ENCODE assay signal across 8 cellular contexts in genomic region chr18:56650944-56651770, GRCh38. TPM values are rescaled to one million over a fixed set of nuclear protein-coding genes. Genes with fewer than 3 reads are reported as not detected.
DNase-seq lines count a peak whose midpoint lies in the region; ATAC-seq and TF ChIP-seq lines count a peak whose summit lies in the region.

WDR7 (plus strand) TSS chr18:56651359; CDS start chr18:56672516, 21,157 bp downstream.

- H3K27me3 ChIP-seq in adipocyte (replicated peaks; ENCODE audit: control insufficient read depth, insufficient read depth, low read length) (no peaks in the 10 kb centered on the region), cardiac muscle cell (no peaks in the 10 kb centered on the region), parathyroid adenoma (ENCODE audit: control insufficient read depth, insufficient read depth, low read length) (no peaks in the 10 kb centered on the region), tibial nerve (no peaks in the 10 kb centered on the region)

- TF ChIP-seq CTCF in GM12875 (IDR thresholded peaks at IDR 0.05; ENCODE audit: borderline replicate concordance, insufficient read depth, low read depth, low read length) (no peak), cardiac muscle cell (IDR thresholded peaks at IDR 0.05; ENCODE audit: low read depth, low read length) (no peak), parathyroid adenoma (IDR thresholded peaks at IDR 0.05) (no peak), tibial nerve (IDR thresholded peaks at IDR 0.05) (peak in 2 of 5 experiments; percentile 12 to 29)

- H3K79me2 ChIP-seq in parathyroid adenoma, result peaks cover 14% of the 10 kb centered on the region

- H3K4me2 ChIP-seq in parathyroid adenoma (ENCODE audit: low read length), result peak within 1 kb of the TSS; percentile 58

- H3K36me3 ChIP-seq in adipocyte (ENCODE audit: control insufficient read depth, insufficient read depth, low read length, severe bottlenecking) (no peaks in the 10 kb centered on the region), cardiac muscle cell (no peaks in the 10 kb centered on the region), parathyroid adenoma (ENCODE audit: control insufficient read depth, insufficient read depth, low read length) (no peaks in the 10 kb centered on the region), tibial nerve (no peaks in the 10 kb centered on the region)

- H3K9me3 ChIP-seq in adipocyte (ENCODE audit: control insufficient read depth, low read length) (no peaks in the 10 kb centered on the region), cardiac muscle cell (ENCODE audit: low read depth) (no peaks in the 10 kb centered on the region), parathyroid adenoma (ENCODE audit: control insufficient read depth, low read length) (no peaks in the 10 kb centered on the region), tibial nerve (no peaks in the 10 kb centered on the region)

- peak; percentile 67 to 89 for TF ChIP-seq EP300 in tibial nerve (IDR thresholded peaks at IDR 0.05)

- H2AFZ ChIP-seq in parathyroid adenoma, result peak within 1 kb of the TSS; percentile 79

- peak; percentile 99 for ATAC-seq in HG02798 (IDR thresholded peaks at IDR 0.05; ENCODE audit: poor library complexity, unreplicated experiment)

- peaks cover 8% of the 10 kb centered on the region for H3K4me1 ChIP-seq in adipocyte (ENCODE audit: control insufficient read depth, insufficient read depth, low read length)
- H3K4me1 ChIP-seq in cardiac muscle cell (ENCODE audit: low read depth), result peaks cover 10% of the 10 kb centered on the region
- no peaks in the 10 kb centered on the region for H3K4me1 ChIP-seq in parathyroid adenoma
- peaks cover 0 to 19% (median 5%) of the 10 kb centered on the region in 4 donors for H3K4me1 ChIP-seq in tibial nerve

- DNase-seq in NCI-H1436 (lab: John Stamatoyannopoulos, UW) (peak; percentile 93), T follicular helper cell (ENCODE audit: low read depth) (peak; percentile 93), adipocyte (ENCODE audit: low read depth) (peak; percentile 98), cardiac muscle cell (ENCODE audit: low read depth in 1 of 2, low spot score in 1 of 2) (peak; percentile 97 to 99), tibial nerve (ENCODE audit: low spot score in 2 of 2) (peak; percentile 93 to 94)

- peak in 1 of 2 donors; percentile 40 for TF ChIP-seq POLR2A in tibial nerve (IDR thresholded peaks at IDR 0.05)

- H3K4me3 ChIP-seq in GM12875 (ENCODE audit: low read depth, low read length) (peak within 1 kb of the TSS; percentile 74), adipocyte (ENCODE audit: low read length) (peak within 1 kb of the TSS; percentile 96), cardiac muscle cell (peak within 1 kb of the TSS; percentile 78), parathyroid adenoma (ENCODE audit: low read depth, low read length) (peak within 1 kb of the TSS; percentile 98), tibial nerve (peak within 1 kb of the TSS; percentile 52 to 90 (median 70))

- WGBS in tibial nerve, 2 donors, result 1% methylated on average over 15 to 47 of the region's 47 CpGs

- H3K9ac ChIP-seq in adipocyte (ENCODE audit: low read length) (peak within 1 kb of the TSS; percentile 92), parathyroid adenoma (peak within 1 kb of the TSS; percentile 13)

- H3K27ac ChIP-seq in cardiac muscle cell, result peak within 1 kb of the TSS; percentile 69
- peak within 1 kb of the TSS; percentile 70 for H3K27ac ChIP-seq in parathyroid adenoma
- H3K27ac ChIP-seq in tibial nerve, result peak within 1 kb of the TSS; percentile 21 to 86 (median 84)

RNA-seq across cellular contexts. Expression of gene WDR7, which starts in this region (rescaled TPM):
- 9.2 and 9.8 TPM in 2 replicates for total RNA-seq in cardiac muscle cell
- 6.9 and 15.0 TPM in 2 replicates for polyA plus RNA-seq in cardiac muscle cell
- 10 to 100 TPM; 22.6 to 39.0 (median 31.2) TPM for total RNA-seq in tibial nerve

Comparison
In these comparisons a context has a peak if more than half of its experiments do, and no peak if none do; other contexts are left out.
1. Peak in every context shown above with its lines: DNase-seq, ATAC-seq, H3K4me3 ChIP-seq and H3K27ac ChIP-seq.